ENCODE assay signal across 11 cellular contexts in genomic region chr19:4506449-4507149, GRCh38. TPM values are rescaled to one million over a fixed set of nuclear protein-coding genes. Genes with fewer than 3 reads are reported as not detected.
DNase-seq lines count a peak whose midpoint lies in the region; ATAC-seq, FAIRE-seq and TF ChIP-seq lines count a peak whose summit lies in the region.
"Had no signal": no experiment of that assay in that cellular context is flagged by ENCODE, and none has a peak within 500 bp of the region (broad histone marks: within the 10 kb centered on the region; RNA-seq: fewer than 3 reads in every experiment).

No MANE protein-coding gene starts in this region.

- H3K9ac ChIP-seq in endothelial cell of umbilical vein (replicated peaks; ENCODE audit: extremely low read depth, insufficient read depth, low read length): no peak overlapping the region

- dilution Hi-C loops in endothelial cell of umbilical vein (cut with MboI; ENCODE audit: extremely low pct_ligation_motif_present, low sequenced_read_pairs): no loop called here

- ATAC-seq in stimulated activated naive CD8-positive, alpha-beta T cell treated with anti-CD3 and anti-CD28 coated beads, Interleukin-15, amount 100 ng/mL, for 72 hours: peak; percentile 52
- ATAC-seq in GM21723 (IDR thresholded peaks at IDR 0.05; ENCODE audit: unreplicated experiment): no peak
- ATAC-seq in HG03095 (IDR thresholded peaks at IDR 0.05; ENCODE audit: unreplicated experiment): no peak
- ATAC-seq in effector memory CD8-positive, alpha-beta T cell (replicated peaks): no peak

- H3K27ac ChIP-seq in endothelial cell of umbilical vein (ENCODE audit: insufficient read depth, low read depth, low read length): peak overlapping the region; percentile 7

- peaks cover 10% of the 10 kb centered on the region for H3K4me1 ChIP-seq in endothelial cell of umbilical vein (ENCODE audit: control insufficient read depth, extremely low read depth, insufficient read depth, low read length)

- intact Hi-C loops in endothelial cell of umbilical vein (cut with micrococcal nuclease): no loop called here

- no peak for TF ChIP-seq POLR2A in endothelial cell of umbilical vein (IDR thresholded peaks at IDR 0.05; ENCODE audit: low read depth, low read length)

- peaks cover 8% of the 10 kb centered on the region for H3K4me1 Mint-ChIP-seq in activated naive CD4-positive, alpha-beta T cell treated with anti-CD3 and anti-CD28 coated beads, Interleukin-2, amount 10 ng/mL, durations not matched to agents 7 days and 5 days
- H3K4me1 Mint-ChIP-seq in stimulated activated naive CD8-positive, alpha-beta T cell treated with anti-CD3 and anti-CD28 coated beads, Interleukin-15, amount 100 ng/mL, for 72 hours: peaks cover 10% of the 10 kb centered on the region
- peaks cover 0 to 2% of the 10 kb centered on the region in 2 donors for H3K4me1 Mint-ChIP-seq in effector memory CD8-positive, alpha-beta T cell (ENCODE audit: low read depth in 2 of 2)

- peaks cover 2% of the 10 kb centered on the region for H3K36me3 Mint-ChIP-seq in activated naive CD4-positive, alpha-beta T cell treated with anti-CD3 and anti-CD28 coated beads, Interleukin-2, amount 10 ng/mL, durations not matched to agents 7 days and 5 days
- H3K36me3 Mint-ChIP-seq in effector memory CD8-positive, alpha-beta T cell (ENCODE audit: insufficient read depth): peaks cover 9% of the 10 kb centered on the region

- H3K9me3 Mint-ChIP-seq in activated naive CD4-positive, alpha-beta T cell treated with anti-CD3 and anti-CD28 coated beads, Interleukin-2, amount 10 ng/mL, durations not matched to agents 7 days and 5 days: no peaks in the 10 kb centered on the region
- H3K9me3 Mint-ChIP-seq in stimulated activated naive CD8-positive, alpha-beta T cell treated with anti-CD3 and anti-CD28 coated beads, Interleukin-15, amount 100 ng/mL, for 72 hours: no peaks in the 10 kb centered on the region
- no peaks in the 10 kb centered on the region for H3K9me3 Mint-ChIP-seq in effector memory CD8-positive, alpha-beta T cell

- no peaks in the 10 kb centered on the region for H4K20me1 ChIP-seq in endothelial cell of umbilical vein (replicated peaks; ENCODE audit: control insufficient read depth, extremely low read depth, insufficient read depth, low read length)

- no peak overlapping the region for H3K4me3 ChIP-seq in endothelial cell of umbilical vein (replicated peaks in 1 of 3; ENCODE audit: insufficient read depth in 1 of 3, low read depth in 1 of 3, low read length in 3 of 3)

- H3K27ac Mint-ChIP-seq in activated naive CD4-positive, alpha-beta T cell treated with anti-CD3 and anti-CD28 coated beads, Interleukin-2, amount 10 ng/mL, durations not matched to agents 7 days and 5 days: peak overlapping the region; percentile 15
- peak overlapping the region in 1 of 2 donors; percentile 61 for H3K27ac Mint-ChIP-seq in stimulated activated naive CD8-positive, alpha-beta T cell treated with anti-CD3 and anti-CD28 coated beads, Interleukin-15, amount 100 ng/mL, for 72 hours
- peak overlapping the region in 1 of 2 donors; percentile 3 for H3K27ac Mint-ChIP-seq in effector memory CD8-positive, alpha-beta T cell

- H3K9me3 ChIP-seq in endothelial cell of umbilical vein (replicated peaks; ENCODE audit: control insufficient read depth, insufficient read depth, low read length): no peaks in the 10 kb centered on the region

- no peaks in the 10 kb centered on the region for H3K27me3 Mint-ChIP-seq in activated naive CD4-positive, alpha-beta T cell treated with anti-CD3 and anti-CD28 coated beads, Interleukin-2, amount 10 ng/mL, durations not matched to agents 7 days and 5 days
- no peaks in the 10 kb centered on the region for H3K27me3 Mint-ChIP-seq in stimulated activated naive CD8-positive, alpha-beta T cell treated with anti-CD3 and anti-CD28 coated beads, Interleukin-15, amount 100 ng/mL, for 72 hours
- H3K27me3 Mint-ChIP-seq in effector memory CD8-positive, alpha-beta T cell: no peaks in the 10 kb centered on the region

- TF ChIP-seq CTCF in endothelial cell of umbilical vein (IDR thresholded peaks at IDR 0.05; ENCODE audit: extremely low read depth in 1 of 2, insufficient read depth in 1 of 2, low read depth in 1 of 2, low read length in 2 of 2): no peak

- no TSS peak for BruUV-seq in endothelial cell of umbilical vein (replicated peaks; lab: Mats Ljungman, UMichigan)

- no peaks in the 10 kb centered on the region for H3K79me2 ChIP-seq in endothelial cell of umbilical vein (ENCODE audit: control insufficient read depth, insufficient read depth, low read length)

- H3K27me3 ChIP-seq in endothelial cell of umbilical vein (ENCODE audit: control insufficient read depth in 2 of 2, insufficient read depth in 2 of 2, low read length in 2 of 2): no peaks in the 10 kb centered on the region

- H3K9me1 ChIP-seq in endothelial cell of umbilical vein (replicated peaks; ENCODE audit: control insufficient read depth, extremely low read depth, insufficient read depth, low read length): no peaks in the 10 kb centered on the region

- DNase-seq in activated naive CD4-positive, alpha-beta T cell treated with anti-CD3 and anti-CD28 coated beads, Interleukin-2, amount 10 ng/mL, durations not matched to agents 7 days and 5 days: no peak
- no peak for DNase-seq in activated naive CD4-positive, alpha-beta T cell treated with anti-CD3 and anti-CD28 coated beads, Interleukin-2, amount 50 U/mL, for 16 hours
- DNase-seq in RKO (ENCODE audit: low spot score) (peak; percentile 66), endothelial cell of umbilical vein (ENCODE audit: low read depth, low spot score) (peak; percentile 69)
- no peak for DNase-seq in stimulated activated naive CD8-positive, alpha-beta T cell treated with anti-CD3 and anti-CD28 coated beads, Interleukin-15, amount 100 ng/mL, for 72 hours
- DNase-seq in effector memory CD8-positive, alpha-beta T cell: no peak
- DNase-seq: Calu3, OCI-M1 had no signal

- H3K4me2 ChIP-seq in endothelial cell of umbilical vein (ENCODE audit: insufficient read depth, low read length): no peak overlapping the region

- peaks cover 3 to 13% of the 10 kb centered on the region in 2 experiments for H3K36me3 ChIP-seq in endothelial cell of umbilical vein (ENCODE audit: control insufficient read depth in 2 of 2, extremely low read depth in 1 of 2, insufficient read depth in 2 of 2, low read length in 2 of 2)

- no peak overlapping the region for H3K4me3 Mint-ChIP-seq in activated naive CD4-positive, alpha-beta T cell treated with anti-CD3 and anti-CD28 coated beads, Interleukin-2, amount 10 ng/mL, durations not matched to agents 7 days and 5 days
- no peak overlapping the region for H3K4me3 Mint-ChIP-seq in stimulated activated naive CD8-positive, alpha-beta T cell treated with anti-CD3 and anti-CD28 coated beads, Interleukin-15, amount 100 ng/mL, for 72 hours
- H3K4me3 Mint-ChIP-seq in effector memory CD8-positive, alpha-beta T cell: no peak overlapping the region

- peak; percentile 88 for FAIRE-seq in endothelial cell of umbilical vein (lab: Jason Lieb, UNC)
- FAIRE-seq: endometrium had no signal

- CTCF ChIA-PET in activated naive CD4-positive, alpha-beta T cell treated with anti-CD3 and anti-CD28 coated beads, Interleukin-2, amount 10 ng/mL, durations not matched to agents 7 days and 5 days (lab: Charles Lee): interaction anchor here (1.3 kb wide), 1 partner anchor 17 kb away, joined by 3 read pairs; no protein-coding TSS in a partner anchor
- CTCF ChIA-PET in endothelial cell of umbilical vein (lab: Charles Lee): interaction anchor here (1.0 to 4.7 kb wide), 2 partner anchors 10 to 18 kb away, joined by 7 to 54 read pairs; no protein-coding TSS in a partner anchor

- H2AFZ ChIP-seq in endothelial cell of umbilical vein (ENCODE audit: low read depth, low read length): no peak overlapping the region

- POLR2A ChIA-PET in endothelial cell of umbilical vein (lab: Charles Lee): interaction anchor here (0.6 kb wide), 1 partner anchor 151 kb away, joined by 5 read pairs; no protein-coding TSS in a partner anchor

RNA-seq across cellular contexts. Expression of gene PLIN4, which starts 11.7 kb away (rescaled TPM):
- total RNA-seq in endothelial cell of umbilical vein: not detected in 2 replicates
- 0.01 TPM in 1 of 2 replicates, not detected in the other for polyA plus RNA-seq in endothelial cell of umbilical vein
- 0.01 TPM in 2 replicates for polyA plus RNA-seq in endothelial cell of umbilical vein (2011; cell fraction: cytosol; rRNA removed)
- polyA plus RNA-seq in endothelial cell of umbilical vein (2011; cell fraction: nucleus; rRNA removed): 0.04 and 0.05 TPM in 2 replicates
- 0.25 and 0.27 TPM in 2 replicates for polyA plus RNA-seq in endothelial cell of umbilical vein (2012)
- not detected in 2 replicates for polyA minus RNA-seq in endothelial cell of umbilical vein
- not detected for polyA minus RNA-seq in endothelial cell of umbilical vein (2011; cell fraction: cytosol; rRNA and poly(A)+ RNA removed)
- not detected in 2 replicates for polyA minus RNA-seq in endothelial cell of umbilical vein (2011; cell fraction: nucleus; rRNA and poly(A)+ RNA removed)

RNA-seq across cellular contexts. Expression of gene PLIN5, which starts 28.4 kb away (rescaled TPM):
- 0.24 TPM in 1 of 2 replicates, not detected in the other for total RNA-seq in endothelial cell of umbilical vein
- polyA plus RNA-seq in endothelial cell of umbilical vein: 0.17 and 0.24 TPM in 2 replicates
- 0.05 and 0.18 TPM in 2 replicates for polyA plus RNA-seq in endothelial cell of umbilical vein (2011; cell fraction: cytosol; rRNA removed)
- polyA plus RNA-seq in endothelial cell of umbilical vein (2011; cell fraction: nucleus; rRNA removed): 0.32 and 0.74 TPM in 2 replicates
- polyA plus RNA-seq in endothelial cell of umbilical vein (2012): 0.13 TPM in 1 of 2 replicates, not detected in the other
- polyA minus RNA-seq in endothelial cell of umbilical vein: not detected in 2 replicates
- polyA minus RNA-seq in endothelial cell of umbilical vein (2011; cell fraction: cytosol; rRNA and poly(A)+ RNA removed): not detected
- 0.29 and 0.43 TPM in 2 replicates for polyA minus RNA-seq in endothelial cell of umbilical vein (2011; cell fraction: nucleus; rRNA and poly(A)+ RNA removed)

RNA-seq across cellular contexts. Expression of gene LRG1, which starts 33.2 kb away (rescaled TPM):
- 0.31 and 0.42 TPM in 2 replicates for total RNA-seq in endothelial cell of umbilical vein
- 0.21 and 0.24 TPM in 2 replicates for polyA plus RNA-seq in endothelial cell of umbilical vein
- polyA plus RNA-seq in endothelial cell of umbilical vein (2011; cell fraction: cytosol; rRNA removed): 0.17 and 0.18 TPM in 2 replicates
- 0.24 and 0.26 TPM in 2 replicates for polyA plus RNA-seq in endothelial cell of umbilical vein (2011; cell fraction: nucleus; rRNA removed)
- polyA plus RNA-seq in endothelial cell of umbilical vein (2012): 0.15 TPM in 1 of 2 replicates, not detected in the other
- polyA minus RNA-seq in endothelial cell of umbilical vein: 0.17 and 0.45 TPM in 2 replicates
- not detected for polyA minus RNA-seq in endothelial cell of umbilical vein (2011; cell fraction: cytosol; rRNA and poly(A)+ RNA removed)
- 0.24 TPM in 2 replicates for polyA minus RNA-seq in endothelial cell of umbilical vein (2011; cell fraction: nucleus; rRNA and poly(A)+ RNA removed)

RNA-seq across cellular contexts. Expression of gene HDGFL2, which starts 34.5 kb away (rescaled TPM):
- total RNA-seq in endothelial cell of umbilical vein: 79.6 and 89.9 TPM in 2 replicates
- 27.2 and 39.1 TPM in 2 replicates for polyA plus RNA-seq in endothelial cell of umbilical vein
- 28.1 and 33.7 TPM in 2 replicates for polyA plus RNA-seq in endothelial cell of umbilical vein (2011; cell fraction: cytosol; rRNA removed)
- polyA plus RNA-seq in endothelial cell of umbilical vein (2011; cell fraction: nucleus; rRNA removed): 56.4 and 63.9 TPM in 2 replicates
- polyA plus RNA-seq in endothelial cell of umbilical vein (2012): 47.1 and 68.0 TPM in 2 replicates
- 15.9 and 23.6 TPM in 2 replicates for polyA minus RNA-seq in endothelial cell of umbilical vein
- 12.6 TPM for polyA minus RNA-seq in endothelial cell of umbilical vein (2011; cell fraction: cytosol; rRNA and poly(A)+ RNA removed)
- polyA minus RNA-seq in endothelial cell of umbilical vein (2011; cell fraction: nucleus; rRNA and poly(A)+ RNA removed): 16.1 and 26.2 TPM in 2 replicates

RNA-seq across cellular contexts. Expression of gene UBXN6, which starts 49.0 kb away (rescaled TPM):
- total RNA-seq in endothelial cell of umbilical vein: 78.5 and 84.5 TPM in 2 replicates
- 93.7 and 171 TPM in 2 replicates for polyA plus RNA-seq in endothelial cell of umbilical vein
- 68.6 and 97.4 TPM in 2 replicates for polyA plus RNA-seq in endothelial cell of umbilical vein (2011; cell fraction: cytosol; rRNA removed)
- polyA plus RNA-seq in endothelial cell of umbilical vein (2011; cell fraction: nucleus; rRNA removed): 66.6 and 74.7 TPM in 2 replicates
- polyA plus RNA-seq in endothelial cell of umbilical vein (2012): 50.9 and 64.5 TPM in 2 replicates
- polyA minus RNA-seq in endothelial cell of umbilical vein: 47.1 and 52.0 TPM in 2 replicates
- 31.3 TPM for polyA minus RNA-seq in endothelial cell of umbilical vein (2011; cell fraction: cytosol; rRNA and poly(A)+ RNA removed)
- polyA minus RNA-seq in endothelial cell of umbilical vein (2011; cell fraction: nucleus; rRNA and poly(A)+ RNA removed): 12.1 and 22.0 TPM in 2 replicates

Comparison
In these comparisons a context has a peak if more than half of its experiments do, and no peak if none do; other contexts are left out.
1. DNase-seq: peak in RKO (single experiment) and endothelial cell of umbilical vein (single experiment); none in activated naive CD4-positive, alpha-beta T cell treated with anti-CD3 and anti-CD28 coated beads, Interleukin-2, amount 10 ng/mL, durations not matched to agents 7 days and 5 days (single experiment), activated naive CD4-positive, alpha-beta T cell treated with anti-CD3 and anti-CD28 coated beads, Interleukin-2, amount 50 U/mL, for 16 hours (single experiment), stimulated activated naive CD8-positive, alpha-beta T cell treated with anti-CD3 and anti-CD28 coated beads, Interleukin-15, amount 100 ng/mL, for 72 hours (0 of 2) and effector memory CD8-positive, alpha-beta T cell (0 of 3).